19 cellular contexts compared by ENCODE assay signal in genomic region chr5:11491658-11492057, GRCh38.
DNase-seq lines count a peak whose midpoint lies in the region; ATAC-seq and TF ChIP-seq lines count a peak whose summit lies in the region.
"Had no signal": no experiment of that assay in that cellular context is flagged by ENCODE, and none has a peak within 500 bp of the region (broad histone marks: within the 10 kb centered on the region; RNA-seq: fewer than 3 reads in every experiment).

No MANE protein-coding gene starts in this region.

- TF ChIP-seq CTCF in mesothelial cell of epicardium (IDR thresholded peaks at IDR 0.05; ENCODE audit: unreplicated experiment): no peak

- H3K4me3 Mint-ChIP-seq in mesothelial cell of epicardium: no peak overlapping the region
- H3K4me3 Mint-ChIP-seq: B cell; CD8-positive, alpha-beta T cell; GM23338 had no signal

- H3K27ac Mint-ChIP-seq in mesothelial cell of epicardium: no peak overlapping the region
- H3K27ac Mint-ChIP-seq: B cell; CD8-positive, alpha-beta T cell; GM23338 had no signal

- ATAC-seq in activated CD4-positive, CD25-positive, alpha-beta regulatory T cell treated with anti-CD3 and anti-CD28 coated beads, Interleukin-2, amount 50 U/mL, for 24 hours: no peak
- ATAC-seq in GM21619 (IDR thresholded peaks at IDR 0.05; ENCODE audit: unreplicated experiment): no peak
- ATAC-seq: CD8-positive, alpha-beta T cell; GM12878; GM23338; HepG2 had no signal

- no peaks in the 10 kb centered on the region for H3K27me3 Mint-ChIP-seq in mesothelial cell of epicardium (ENCODE audit: low read depth)

- no peaks in the 10 kb centered on the region for H3K9me3 ChIP-seq in SK-N-MC (ENCODE audit: low read depth, low read length)
- H3K9me3 ChIP-seq: BLaER1 treated with 17β-estradiol and CSF1 and Interleukin-3, amounts not matched to agents 10 nM and 100 nM had no signal

- no peaks in the 10 kb centered on the region for H3K36me3 Mint-ChIP-seq in mesothelial cell of epicardium
- H3K36me3 Mint-ChIP-seq: CD8-positive, alpha-beta T cell had no signal

- peaks cover 4% of the 10 kb centered on the region for H3K4me1 Mint-ChIP-seq in mesothelial cell of epicardium
- H3K4me1 Mint-ChIP-seq: B cell, GM23338 had no signal

- H3K4me3 ChIP-seq in SK-N-MC: peak overlapping the region; percentile 13; the same call in 1 of the 2 replicates
- H3K4me3 ChIP-seq: BLaER1 treated with 17β-estradiol and CSF1 and Interleukin-3, amounts not matched to agents 10 nM and 100 nM; GM12878; GM23338 had no signal

- no peak overlapping the region for H3K9ac ChIP-seq in SK-N-MC (ENCODE audit: insufficient read length)
- H3K9ac ChIP-seq: BLaER1 treated with 17β-estradiol and CSF1 and Interleukin-3, amounts not matched to agents 10 nM and 100 nM had no signal

- H3K36me3 ChIP-seq in SK-N-MC (ENCODE audit: insufficient read depth, low read length): no peaks in the 10 kb centered on the region
- H3K36me3 ChIP-seq: BLaER1 treated with 17β-estradiol and CSF1 and Interleukin-3, amounts not matched to agents 10 nM and 100 nM had no signal

- H3K27ac ChIP-seq in SK-N-MC (peak overlapping the region; percentile 38; the same call in 1 of the 2 replicates), temporal lobe (ENCODE audit: low read depth, low read length) (peak overlapping the region; percentile 29)
- H3K27ac ChIP-seq: 22Rv1; BLaER1 treated with 17β-estradiol and CSF1 and Interleukin-3, amounts not matched to agents 10 nM and 100 nM had no signal

- peak; percentile 4 for DNase-seq in NCI-H1694 (lab: John Stamatoyannopoulos, UW)
- no peak for DNase-seq in NCI-H1694 treated with DMSO at 0.1 percent for 48 hours (lab: John Stamatoyannopoulos, UW)
- DNase-seq in SK-N-MC (ENCODE audit: low read depth, low spot score): no peak
- peak; percentile 3 for DNase-seq in myocyte (ENCODE audit: low read depth)
- no peak for DNase-seq in mesothelial cell of epicardium (ENCODE audit: low spot score in 2 of 2, unreplicated experiment in 2 of 2)
- DNase-seq: Calu3; CD8-positive, alpha-beta T cell; DMS79 treated with DMSO at 0.1 percent for 48 hours; GF-D8; HCEC 1CT had no signal

- H3K9me3 Mint-ChIP-seq in mesothelial cell of epicardium: no peaks in the 10 kb centered on the region
- H3K9me3 Mint-ChIP-seq: CD8-positive, alpha-beta T cell; GM23338 had no signal

Comparison
In these comparisons a context has a peak if more than half of its experiments do, and no peak if none do; other contexts are left out.
1. DNase-seq: peak in NCI-H1694 (single experiment) and myocyte (single experiment); none in NCI-H1694 treated with DMSO at 0.1 percent for 48 hours (single experiment), SK-N-MC (single experiment) and mesothelial cell of epicardium (0 of 2).